Comparison of ENCODE assay signal across 10 cellular contexts in the genomic region with DNA sequence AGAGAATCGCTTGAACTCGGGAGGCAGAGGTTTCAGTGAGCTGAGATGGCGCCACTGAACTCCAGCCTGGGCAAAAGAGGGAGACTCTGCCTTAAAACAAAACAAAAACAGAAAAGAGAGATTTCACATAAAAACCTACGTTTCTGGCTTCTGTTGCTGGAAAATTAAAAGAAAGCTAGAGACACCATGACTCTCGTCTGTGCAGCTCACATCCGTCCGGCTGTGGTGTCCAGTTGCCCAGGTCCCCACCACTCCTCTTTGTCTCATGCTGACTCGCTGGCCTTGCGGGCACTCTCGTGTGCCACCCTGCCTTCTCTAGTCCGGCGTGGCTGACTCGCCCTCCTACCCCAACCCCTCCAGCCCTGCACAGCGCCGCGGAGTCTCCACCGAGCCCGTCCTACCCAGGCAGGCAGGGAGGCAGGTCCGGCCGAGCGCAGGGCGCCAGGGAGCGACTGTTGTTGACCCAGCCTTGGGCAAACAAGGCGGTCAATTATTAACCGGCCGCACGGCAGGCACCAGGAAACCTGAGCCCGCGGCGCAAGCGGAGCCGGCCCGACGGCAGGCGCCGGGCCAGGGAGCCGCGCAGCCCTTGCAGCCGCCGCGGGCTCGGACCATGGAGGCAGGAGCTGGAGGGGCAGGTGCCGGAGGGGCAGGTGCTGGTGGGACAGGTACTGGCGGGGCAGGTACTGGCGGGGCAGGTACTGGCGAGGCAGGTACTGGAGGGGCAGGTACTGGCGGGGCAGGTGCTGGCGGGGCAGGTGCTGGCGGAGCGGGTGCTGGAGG. TPM values are rescaled to one million over a fixed set of nuclear protein-coding genes. Genes with fewer than 3 reads are reported as not detected.
DNase-seq lines count a peak whose midpoint lies in the region; ATAC-seq and TF ChIP-seq lines count a peak whose summit lies in the region.
"Had no signal": no experiment of that assay in that cellular context is flagged by ENCODE, and none has a peak within 500 bp of the region (broad histone marks: within the 10 kb centered on the region; RNA-seq: fewer than 3 reads in every experiment).

Gene PRRT1B, plus strand, starts transcription at position 521 of the 783 bp plus-strand sequence. Its CDS starts 93 bp downstream, at position 614.

- H3K36me3 Mint-ChIP-seq in CD4-positive, CD25-positive, alpha-beta regulatory T cell: peaks cover 7% of the 10 kb centered on the region
- peaks cover 8% of the 10 kb centered on the region for H3K36me3 Mint-ChIP-seq in mesothelial cell of epicardium
- peaks cover 25% of the 10 kb centered on the region for H3K36me3 Mint-ChIP-seq in activated CD8-positive, alpha-beta memory T cell treated with anti-CD3 and anti-CD28 coated beads, Interleukin-2, amount 10 ng/mL, durations not matched to agents 7 days and 5 days

- DNase-seq in CD4-positive, CD25-positive, alpha-beta regulatory T cell: no peak
- peak; percentile 96 for DNase-seq in HuH-7.5 (ENCODE audit: low spot score)
- DNase-seq in choroid plexus epithelial cell (ENCODE audit: low read depth): peak; percentile 12
- DNase-seq in mesothelial cell of epicardium (ENCODE audit: low spot score in 2 of 2, unreplicated experiment in 2 of 2): no peak
- no peak for DNase-seq in activated CD8-positive, alpha-beta memory T cell treated with anti-CD3 and anti-CD28 coated beads, Interleukin-2, amount 10 ng/mL, durations not matched to agents 7 days and 5 days
- no peak for DNase-seq in EL
- no peak for DNase-seq in cortex of kidney (lab: John Stamatoyannopoulos, UW)
- DNase-seq in C1 segment of cervical spinal cord (lab: John Stamatoyannopoulos, UW): no peak
- DNase-seq: activated T-cell treated with anti-CD3 and anti-CD28 coated beads for 4 hours, NCI-H446 treated with DMSO at 0.1 percent for 48 hours had no signal

- ATAC-seq in CD4-positive, CD25-positive, alpha-beta regulatory T cell (ENCODE audit: low read depth in 2 of 2): no peak
- ATAC-seq in activated CD8-positive, alpha-beta memory T cell treated with anti-CD3 and anti-CD28 coated beads, Interleukin-2, amount 10 ng/mL, durations not matched to agents 7 days and 5 days: no peak

- CTCF ChIA-PET in activated CD8-positive, alpha-beta memory T cell treated with anti-CD3 and anti-CD28 coated beads, Interleukin-2, amount 10 ng/mL, durations not matched to agents 7 days and 5 days (lab: Charles Lee): interaction anchor here (0.6 to 0.9 kb wide), 2 partner anchors 20 to 63 kb away, joined by 3 read pairs; no protein-coding TSS in a partner anchor

- TF ChIP-seq CTCF in choroid plexus epithelial cell (conservative IDR thresholded peaks at IDR 0.05; ENCODE audit: low read depth, low read length) (no peak), mesothelial cell of epicardium (IDR thresholded peaks at IDR 0.05; ENCODE audit: unreplicated experiment) (no peak)

- H3K9me3 Mint-ChIP-seq in CD4-positive, CD25-positive, alpha-beta regulatory T cell: peaks cover 0 to 34% (median 11%) of the 10 kb centered on the region in 7 donors
- peaks cover 18% of the 10 kb centered on the region for H3K9me3 Mint-ChIP-seq in mesothelial cell of epicardium
- H3K9me3 Mint-ChIP-seq in activated CD8-positive, alpha-beta memory T cell treated with anti-CD3 and anti-CD28 coated beads, Interleukin-2, amount 10 ng/mL, durations not matched to agents 7 days and 5 days (ENCODE audit: low read depth): peaks cover 23% of the 10 kb centered on the region

- peaks cover 3% of the 10 kb centered on the region for H3K27me3 ChIP-seq in CD4-positive, CD25-positive, alpha-beta regulatory T cell (ENCODE audit: control insufficient read depth, insufficient read depth, low read length)

- H3K9me3 ChIP-seq in CD4-positive, CD25-positive, alpha-beta regulatory T cell (ENCODE audit: control insufficient read depth in 2 of 2, low read length in 2 of 2): peaks cover 13 to 29% of the 10 kb centered on the region in 2 experiments

- peaks cover 75% of the 10 kb centered on the region for H3K27me3 Mint-ChIP-seq in CD4-positive, CD25-positive, alpha-beta regulatory T cell
- H3K27me3 Mint-ChIP-seq in mesothelial cell of epicardium (ENCODE audit: low read depth): peaks cover 25% of the 10 kb centered on the region
- peaks cover 55% of the 10 kb centered on the region for H3K27me3 Mint-ChIP-seq in activated CD8-positive, alpha-beta memory T cell treated with anti-CD3 and anti-CD28 coated beads, Interleukin-2, amount 10 ng/mL, durations not matched to agents 7 days and 5 days

- H3K36me3 ChIP-seq in CD4-positive, CD25-positive, alpha-beta regulatory T cell (ENCODE audit: control insufficient read depth, insufficient read depth, low read length): no peaks in the 10 kb centered on the region

- peaks cover 9 to 31% (median 17%) of the 10 kb centered on the region in 4 donors for H3K4me1 Mint-ChIP-seq in CD4-positive, CD25-positive, alpha-beta regulatory T cell
- H3K4me1 Mint-ChIP-seq in mesothelial cell of epicardium: no peaks in the 10 kb centered on the region
- peaks cover 13% of the 10 kb centered on the region for H3K4me1 Mint-ChIP-seq in activated CD8-positive, alpha-beta memory T cell treated with anti-CD3 and anti-CD28 coated beads, Interleukin-2, amount 10 ng/mL, durations not matched to agents 7 days and 5 days

- no peak within 1 kb of the TSS for H3K27ac Mint-ChIP-seq in CD4-positive, CD25-positive, alpha-beta regulatory T cell
- no peak within 1 kb of the TSS for H3K27ac Mint-ChIP-seq in mesothelial cell of epicardium
- no peak within 1 kb of the TSS for H3K27ac Mint-ChIP-seq in activated CD8-positive, alpha-beta memory T cell treated with anti-CD3 and anti-CD28 coated beads, Interleukin-2, amount 10 ng/mL, durations not matched to agents 7 days and 5 days

- peak within 1 kb of the TSS; percentile 44 to 93 (median 68) for H3K4me3 Mint-ChIP-seq in CD4-positive, CD25-positive, alpha-beta regulatory T cell
- peak within 1 kb of the TSS; percentile 17 for H3K4me3 Mint-ChIP-seq in mesothelial cell of epicardium
- H3K4me3 Mint-ChIP-seq in activated CD8-positive, alpha-beta memory T cell treated with anti-CD3 and anti-CD28 coated beads, Interleukin-2, amount 10 ng/mL, durations not matched to agents 7 days and 5 days: no peak within 1 kb of the TSS

- H3K4me1 ChIP-seq in CD4-positive, CD25-positive, alpha-beta regulatory T cell (ENCODE audit: control insufficient read depth, insufficient read depth, low read length, poor library complexity, severe bottlenecking): peaks cover 22% of the 10 kb centered on the region

- no peak within 1 kb of the TSS for H3K27ac ChIP-seq in CD4-positive, CD25-positive, alpha-beta regulatory T cell (ENCODE audit: insufficient read depth, low read length, poor library complexity, severe bottlenecking)

- no peak within 1 kb of the TSS for H3K4me3 ChIP-seq in CD4-positive, CD25-positive, alpha-beta regulatory T cell (ENCODE audit: low read depth, low read length)
- no peak within 1 kb of the TSS for H3K4me3 ChIP-seq in choroid plexus epithelial cell (ENCODE audit: low read depth, low read length)

RNA-seq across cellular contexts. Expression of gene PRRT1B, which starts in this region (rescaled TPM):
- not detected for total RNA-seq in CD4-positive, CD25-positive, alpha-beta regulatory T cell
- not detected for polyA plus RNA-seq in CD4-positive, CD25-positive, alpha-beta regulatory T cell
- not detected in 3 replicates for total RNA-seq in mesothelial cell of epicardium
- total RNA-seq in activated CD8-positive, alpha-beta memory T cell treated with anti-CD3 and anti-CD28 coated beads, Interleukin-2, amount 10 ng/mL, durations not matched to agents 7 days and 5 days: not detected

Comparison
In these comparisons a context has a peak if more than half of its experiments do, and no peak if none do; other contexts are left out.
1. DNase-seq: peak in HuH-7.5 (single experiment) and choroid plexus epithelial cell (single experiment); none in CD4-positive, CD25-positive, alpha-beta regulatory T cell (0 of 3), mesothelial cell of epicardium (0 of 2), activated CD8-positive, alpha-beta memory T cell treated with anti-CD3 and anti-CD28 coated beads, Interleukin-2, amount 10 ng/mL, durations not matched to agents 7 days and 5 days (single experiment), EL (single experiment), cortex of kidney (single experiment) and C1 segment of cervical spinal cord (0 of 14).